In genomic region chr3:25350741-25351140, GRCh38 we compare ENCODE assay signal across 7 cellular contexts.
"Had no signal": no experiment of that assay in that cellular context is flagged by ENCODE, and none has a peak within 500 bp of the region (broad histone marks: within the 10 kb centered on the region; RNA-seq: fewer than 3 reads in every experiment).

No MANE protein-coding gene starts in this region.

- H2AFZ ChIP-seq: GM23248 had no signal

- H3K9ac ChIP-seq: GM23248 had no signal

- H3K4me3 ChIP-seq: GM23248 had no signal

- H3K4me3 Mint-ChIP-seq: H9 had no signal

- FAIRE-seq: H54, HTR-8/SVneo had no signal

- H3K9me3 Mint-ChIP-seq: H9 had no signal

- H3K27ac ChIP-seq: GM23248 had no signal

- DNase-seq: GM23248, GOT3, H9, HCEC 1CT, IMR-90 had no signal
